Comparison of ENCODE assay signal across 23 cellular contexts in genomic region chr5:180143656-180144364, GRCh38.
"Had no signal": no experiment of that assay in that cellular context is flagged by ENCODE, and none has a peak within 500 bp of the region (broad histone marks: within the 10 kb centered on the region; RNA-seq: fewer than 3 reads in every experiment).

No MANE protein-coding gene starts in this region.

- H3K4me3 ChIP-seq: body of pancreas, pancreas, psoas muscle, SK-N-MC, skin epidermis, upper lobe of left lung had no signal

- H3K4me3 Mint-ChIP-seq: activated CD4-positive, alpha-beta T cell treated with anti-CD3 and anti-CD28 coated beads, Interleukin-2, amount 10 ng/mL, durations not matched to agents 7 days and 5 days; activated CD8-positive, alpha-beta T cell treated with anti-CD3 and anti-CD28 coated beads for 36 hours; activated naive CD4-positive, alpha-beta T cell treated with anti-CD3 and anti-CD28 coated beads, Interleukin-2, amount 10 ng/mL, durations not matched to agents 7 days and 5 days; activated naive CD8-positive, alpha-beta T cell treated with anti-CD3 and anti-CD28 coated beads, Interleukin-2, amount 50 U/mL, for 24 hours; immature natural killer cell; mesothelial cell of epicardium; natural killer cell; stimulated activated memory B cell treated with anti-CD40 and anti-IgM and Interleukin-4, amounts not matched to agents 10 μg/mL and 1 μg/mL and 100 μg/mL, for 72 hours had no signal

- DNase-seq: activated CD4-positive, alpha-beta T cell treated with anti-CD3 and anti-CD28 coated beads, Interleukin-2, amount 10 ng/mL, durations not matched to agents 7 days and 5 days; activated CD8-positive, alpha-beta T cell treated with anti-CD3 and anti-CD28 coated beads for 36 hours; activated naive CD4-positive, alpha-beta T cell treated with anti-CD3 and anti-CD28 coated beads, Interleukin-2, amount 10 ng/mL, durations not matched to agents 7 days and 5 days; activated naive CD8-positive, alpha-beta T cell treated with anti-CD3 and anti-CD28 coated beads, Interleukin-2, amount 50 U/mL, for 24 hours; activated T-cell treated with anti-CD3 and anti-CD28 coated beads, Interleukin-2, amount 50 U/mL, for 1 hour; anterior cingulate cortex; body of pancreas; effector CD4-positive, alpha-beta T cell; foreskin keratinocyte; immature natural killer cell; mammary epithelial cell; natural killer cell; pancreas; psoas muscle; right cardiac atrium; stimulated activated CD4-positive, alpha-beta T cell treated with anti-CD3 and anti-CD28 coated beads, Interleukin-2, amount 100 ng/mL, for 24 hours; upper lobe of left lung had no signal

- H3K9me3 ChIP-seq: body of pancreas, pancreas, psoas muscle had no signal

- ATAC-seq: activated CD8-positive, alpha-beta T cell treated with anti-CD3 and anti-CD28 coated beads for 36 hours; activated naive CD8-positive, alpha-beta T cell treated with anti-CD3 and anti-CD28 coated beads, Interleukin-2, amount 50 U/mL, for 24 hours; body of pancreas; foreskin keratinocyte; left lobe of liver; natural killer cell; pancreas; psoas muscle; stimulated activated memory B cell treated with anti-CD40 and anti-IgM and Interleukin-4, amounts not matched to agents 10 μg/mL and 1 μg/mL and 100 μg/mL, for 72 hours had no signal

- H3K27ac ChIP-seq: body of pancreas, foreskin keratinocyte, pancreas, psoas muscle, SK-N-MC, skin epidermis, upper lobe of left lung had no signal

- H3K36me3 ChIP-seq: pancreas, upper lobe of left lung had no signal

- H3K36me3 Mint-ChIP-seq: activated naive CD4-positive, alpha-beta T cell treated with anti-CD3 and anti-CD28 coated beads, Interleukin-2, amount 10 ng/mL, durations not matched to agents 7 days and 5 days; mesothelial cell of epicardium had no signal

- H3K4me1 ChIP-seq: body of pancreas, foreskin keratinocyte, pancreas, psoas muscle, upper lobe of left lung had no signal

- H3K27ac Mint-ChIP-seq: activated CD4-positive, alpha-beta T cell treated with anti-CD3 and anti-CD28 coated beads, Interleukin-2, amount 10 ng/mL, durations not matched to agents 7 days and 5 days; activated CD8-positive, alpha-beta T cell treated with anti-CD3 and anti-CD28 coated beads for 36 hours; activated naive CD4-positive, alpha-beta T cell treated with anti-CD3 and anti-CD28 coated beads, Interleukin-2, amount 10 ng/mL, durations not matched to agents 7 days and 5 days; activated naive CD8-positive, alpha-beta T cell treated with anti-CD3 and anti-CD28 coated beads, Interleukin-2, amount 50 U/mL, for 24 hours; activated T-helper 2 cell treated with anti-CD3 and anti-CD28 coated beads, Interferon-gamma antibody, Interleukin-2, Interleukin-4, amounts not matched to agents 10 μg/mL and 5 μg/mL and 100 μg/mL, durations not matched to agents 14 hours and 24 hours and 36 hours; immature natural killer cell; mesothelial cell of epicardium; natural killer cell; stimulated activated memory B cell treated with anti-CD40 and anti-IgM and Interleukin-4, amounts not matched to agents 10 μg/mL and 1 μg/mL and 100 μg/mL, for 72 hours had no signal

- H3K4me1 Mint-ChIP-seq: activated CD4-positive, alpha-beta T cell treated with anti-CD3 and anti-CD28 coated beads, Interleukin-2, amount 10 ng/mL, durations not matched to agents 7 days and 5 days; activated naive CD4-positive, alpha-beta T cell treated with anti-CD3 and anti-CD28 coated beads, Interleukin-2, amount 10 ng/mL, durations not matched to agents 7 days and 5 days; activated naive CD8-positive, alpha-beta T cell treated with anti-CD3 and anti-CD28 coated beads, Interleukin-2, amount 50 U/mL, for 24 hours; immature natural killer cell; mesothelial cell of epicardium; stimulated activated memory B cell treated with anti-CD40 and anti-IgM and Interleukin-4, amounts not matched to agents 10 μg/mL and 1 μg/mL and 100 μg/mL, for 72 hours had no signal
